Comparison of ENCODE assay signal across 1 cellular context in genomic region chr10:5443429-5443828, GRCh38.
TF ChIP-seq lines count a peak whose summit lies in the region.

No MANE protein-coding gene starts in this region.

TF ChIP-seq in GM23338, 12 proteins besides CTCF, POLR2A, EP300 and RAD21 (continued from another document):
- no peak for TF ChIP-seq ETS1 (IDR thresholded peaks at IDR 0.05)
- no peak for TF ChIP-seq REST (IDR thresholded peaks at IDR 0.05; ENCODE audit: unreplicated experiment)
